9 cellular contexts compared by ENCODE assay signal in genomic region chr15:41944313-41944940, GRCh38. TPM values are rescaled to one million over a fixed set of nuclear protein-coding genes. Genes with fewer than 3 reads are reported as not detected.
DNase-seq lines count a peak whose midpoint lies in the region; ATAC-seq and TF ChIP-seq lines count a peak whose summit lies in the region.
"Had no signal": no experiment of that assay in that cellular context is flagged by ENCODE, and none has a peak within 500 bp of the region (broad histone marks: within the 10 kb centered on the region; RNA-seq: fewer than 3 reads in every experiment).

No MANE protein-coding gene starts in this region.

- no peaks in the 10 kb centered on the region for H4K20me1 ChIP-seq in hepatocyte (ENCODE audit: insufficient read depth, poor library complexity, severe bottlenecking)

- H3K9me3 ChIP-seq in hepatocyte (ENCODE audit: low read depth): no peaks in the 10 kb centered on the region
- no peaks in the 10 kb centered on the region for H3K9me3 ChIP-seq in stomach smooth muscle (ENCODE audit: control insufficient read depth in 2 of 2, low read length in 2 of 2)

- DNase-seq in HCEC 1CT (peak; percentile 92), astrocyte of the hippocampus (ENCODE audit: low read depth, low spot score) (peak; percentile 96), hepatocyte (ENCODE audit: low spot score) (peak; percentile 78), NCI-H1930 (lab: John Stamatoyannopoulos, UW) (no peak), iPS-NIHi11 (ENCODE audit: low spot score) (no peak)

- H2AFZ ChIP-seq in hepatocyte: no peak overlapping the region

- 26% methylated on average over 8 of the region's 8 CpGs for WGBS in hepatocyte (ENCODE audit: low lambda C conversion rate, missing lambda C conversion rate)

- H3K4me2 ChIP-seq in hepatocyte: peak overlapping the region; percentile 32
- H3K4me2 ChIP-seq: KMS-11 had no signal

- H3K4me3 ChIP-seq in hepatocyte (no peak overlapping the region), stomach smooth muscle (ENCODE audit: low read length in 2 of 2) (peak overlapping the region; percentile 20 to 47)

- no peaks in the 10 kb centered on the region for H3K36me3 ChIP-seq in hepatocyte (replicated peaks; ENCODE audit: insufficient read depth, low read depth)
- peaks cover 0 to 5% of the 10 kb centered on the region in 2 donors for H3K36me3 ChIP-seq in stomach smooth muscle (ENCODE audit: control insufficient read depth in 2 of 2, insufficient read depth in 2 of 2, low read length in 2 of 2)

- H3K9ac ChIP-seq in stomach smooth muscle (ENCODE audit: low read length in 2 of 2): peak overlapping the region in 1 of 2 donors; percentile 21
- H3K9ac ChIP-seq: KMS-11 had no signal

- H3K9me2 ChIP-seq in hepatocyte (replicated peaks; ENCODE audit: insufficient read depth): no peaks in the 10 kb centered on the region

- ATAC-seq in GM21360 (IDR thresholded peaks at IDR 0.05; ENCODE audit: unreplicated experiment) (no peak), GM18858 (IDR thresholded peaks at IDR 0.05; ENCODE audit: unreplicated experiment) (no peak)

- H3K79me2 ChIP-seq in hepatocyte: peaks cover 28% of the 10 kb centered on the region

- no peak for TF ChIP-seq CTCF in hepatocyte (IDR thresholded peaks at IDR 0.05; ENCODE audit: poor library complexity)

- H3K27me3 ChIP-seq in hepatocyte: no peaks in the 10 kb centered on the region
- no peaks in the 10 kb centered on the region for H3K27me3 ChIP-seq in stomach smooth muscle (ENCODE audit: control insufficient read depth in 1 of 2, insufficient read depth in 2 of 2, low read length in 2 of 2)

- H3K27ac ChIP-seq in hepatocyte (peak overlapping the region; percentile 91), stomach smooth muscle (ENCODE audit: low read length) (no peak overlapping the region)
- H3K27ac ChIP-seq: KMS-11 had no signal

- peaks cover 24% of the 10 kb centered on the region for H3K4me1 ChIP-seq in hepatocyte (ENCODE audit: insufficient read depth)
- peaks cover 15% of the 10 kb centered on the region for H3K4me1 ChIP-seq in stomach smooth muscle (ENCODE audit: control insufficient read depth, insufficient read depth, low read length)

RNA-seq across cellular contexts. Expression of gene EHD4, which starts 27.9 kb away (rescaled TPM):
- 26.4 and 27.3 TPM in 2 replicates for total RNA-seq in hepatocyte
- 30.9 and 34.7 TPM in 2 replicates for polyA plus RNA-seq in hepatocyte

RNA-seq across cellular contexts. Expression of gene SPTBN5, which starts 50.6 kb away (rescaled TPM):
- total RNA-seq in hepatocyte: 1.7 and 2.0 TPM in 2 replicates
- 1.9 and 2.6 TPM in 2 replicates for polyA plus RNA-seq in hepatocyte

Comparison
In these comparisons a context has a peak if more than half of its experiments do, and no peak if none do; other contexts are left out.
1. DNase-seq: peak in HCEC 1CT (single experiment), astrocyte of the hippocampus (single experiment) and hepatocyte (single experiment); none in NCI-H1930 (0 of 2) and iPS-NIHi11 (single experiment).